1 cellular context compared by ENCODE assay signal in the genomic region with DNA sequence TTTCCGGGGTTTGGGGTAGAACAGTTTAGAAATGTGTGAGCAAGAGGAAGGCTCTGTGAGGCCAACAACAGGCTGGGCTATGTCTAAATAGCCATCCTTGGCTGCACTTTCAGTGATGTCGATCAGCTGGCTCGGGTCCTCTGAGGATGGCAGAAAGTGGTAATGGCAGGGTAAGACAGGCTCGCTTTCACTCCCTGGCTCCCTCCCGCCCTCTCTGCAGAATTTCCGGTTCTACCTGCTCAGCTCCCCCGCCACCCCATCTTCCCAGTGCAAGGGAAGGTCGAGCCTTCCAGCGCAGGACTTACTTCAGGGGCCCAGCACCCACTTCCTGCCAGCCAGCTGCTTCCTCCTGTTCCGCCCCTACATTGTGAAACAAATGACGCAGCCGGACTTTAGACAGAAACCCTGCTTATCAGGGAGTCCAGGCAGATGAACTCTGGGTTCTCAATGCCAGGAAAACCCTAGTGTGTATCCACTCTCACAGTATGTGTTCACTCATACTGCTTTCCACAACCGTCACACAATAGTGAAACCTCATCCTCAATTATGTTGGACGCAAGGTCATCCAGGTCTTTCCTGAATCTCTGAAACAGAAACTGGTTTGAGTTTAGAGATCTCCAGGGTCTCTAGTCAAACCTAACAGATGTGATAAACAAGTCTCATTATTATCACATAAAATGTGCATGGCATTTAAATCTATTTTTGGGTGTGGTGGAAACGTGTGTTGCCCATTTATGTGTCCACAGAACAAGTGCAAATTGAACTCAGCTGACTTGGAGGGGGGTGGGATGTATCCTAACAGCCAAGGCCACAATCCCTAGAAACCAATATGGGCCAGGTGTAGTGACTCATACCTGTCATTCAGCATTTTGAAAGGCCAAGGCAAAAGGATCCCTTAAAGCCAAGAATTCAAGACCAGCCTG.
A peak's percentile ranks its signal among the peaks of the same experiment; 100 is the strongest.
TF ChIP-seq lines count a peak whose summit lies in the region.

No MANE protein-coding gene starts in this region.

TF ChIP-seq in K562, 482 proteins besides CTCF, POLR2A, EP300 and RAD21 (continued from another document and continues in another):
- no peak for TF ChIP-seq ZNF507 (tag; conservative IDR thresholded peaks at IDR 0.05)
- TF ChIP-seq BMI1 (IDR thresholded peaks at IDR 0.05; ENCODE audit: low read length) = no peak
- no peak for TF ChIP-seq THRAP3 (IDR thresholded peaks at IDR 0.05; ENCODE audit: borderline replicate concordance)
- no peak for TF ChIP-seq MCM7 (IDR thresholded peaks at IDR 0.05)
- no peak for TF ChIP-seq RBM14 (IDR thresholded peaks at IDR 0.05; ENCODE audit: borderline replicate concordance, insufficient read depth, low read depth, low read length)
- no peak for TF ChIP-seq ZNF79 (CRISPR knock-in tag; IDR thresholded peaks at IDR 0.05; ENCODE audit: low read depth)
- TF ChIP-seq, protein P1, sequence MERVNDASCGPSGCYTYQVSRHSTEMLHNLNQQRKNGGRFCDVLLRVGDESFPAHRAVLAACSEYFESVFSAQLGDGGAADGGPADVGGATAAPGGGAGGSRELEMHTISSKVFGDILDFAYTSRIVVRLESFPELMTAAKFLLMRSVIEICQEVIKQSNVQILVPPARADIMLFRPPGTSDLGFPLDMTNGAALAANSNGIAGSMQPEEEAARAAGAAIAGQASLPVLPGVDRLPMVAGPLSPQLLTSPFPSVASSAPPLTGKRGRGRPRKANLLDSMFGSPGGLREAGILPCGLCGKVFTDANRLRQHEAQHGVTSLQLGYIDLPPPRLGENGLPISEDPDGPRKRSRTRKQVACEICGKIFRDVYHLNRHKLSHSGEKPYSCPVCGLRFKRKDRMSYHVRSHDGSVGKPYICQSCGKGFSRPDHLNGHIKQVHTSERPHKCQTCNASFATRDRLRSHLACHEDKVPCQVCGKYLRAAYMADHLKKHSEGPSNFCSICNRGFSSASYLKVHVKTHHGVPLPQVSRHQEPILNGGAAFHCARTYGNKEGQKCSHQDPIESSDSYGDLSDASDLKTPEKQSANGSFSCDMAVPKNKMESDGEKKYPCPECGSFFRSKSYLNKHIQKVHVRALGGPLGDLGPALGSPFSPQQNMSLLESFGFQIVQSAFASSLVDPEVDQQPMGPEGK (CRISPR knock-in tag; IDR thresholded peaks at IDR 0.05; ENCODE audit: borderline replicate concordance) = no peak
- TF ChIP-seq, protein P2, sequence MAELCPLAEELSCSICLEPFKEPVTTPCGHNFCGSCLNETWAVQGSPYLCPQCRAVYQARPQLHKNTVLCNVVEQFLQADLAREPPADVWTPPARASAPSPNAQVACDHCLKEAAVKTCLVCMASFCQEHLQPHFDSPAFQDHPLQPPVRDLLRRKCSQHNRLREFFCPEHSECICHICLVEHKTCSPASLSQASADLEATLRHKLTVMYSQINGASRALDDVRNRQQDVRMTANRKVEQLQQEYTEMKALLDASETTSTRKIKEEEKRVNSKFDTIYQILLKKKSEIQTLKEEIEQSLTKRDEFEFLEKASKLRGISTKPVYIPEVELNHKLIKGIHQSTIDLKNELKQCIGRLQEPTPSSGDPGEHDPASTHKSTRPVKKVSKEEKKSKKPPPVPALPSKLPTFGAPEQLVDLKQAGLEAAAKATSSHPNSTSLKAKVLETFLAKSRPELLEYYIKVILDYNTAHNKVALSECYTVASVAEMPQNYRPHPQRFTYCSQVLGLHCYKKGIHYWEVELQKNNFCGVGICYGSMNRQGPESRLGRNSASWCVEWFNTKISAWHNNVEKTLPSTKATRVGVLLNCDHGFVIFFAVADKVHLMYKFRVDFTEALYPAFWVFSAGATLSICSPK (IDR thresholded peaks at IDR 0.05; ENCODE audit: borderline replicate concordance) = no peak
- TF ChIP-seq, protein P3, sequence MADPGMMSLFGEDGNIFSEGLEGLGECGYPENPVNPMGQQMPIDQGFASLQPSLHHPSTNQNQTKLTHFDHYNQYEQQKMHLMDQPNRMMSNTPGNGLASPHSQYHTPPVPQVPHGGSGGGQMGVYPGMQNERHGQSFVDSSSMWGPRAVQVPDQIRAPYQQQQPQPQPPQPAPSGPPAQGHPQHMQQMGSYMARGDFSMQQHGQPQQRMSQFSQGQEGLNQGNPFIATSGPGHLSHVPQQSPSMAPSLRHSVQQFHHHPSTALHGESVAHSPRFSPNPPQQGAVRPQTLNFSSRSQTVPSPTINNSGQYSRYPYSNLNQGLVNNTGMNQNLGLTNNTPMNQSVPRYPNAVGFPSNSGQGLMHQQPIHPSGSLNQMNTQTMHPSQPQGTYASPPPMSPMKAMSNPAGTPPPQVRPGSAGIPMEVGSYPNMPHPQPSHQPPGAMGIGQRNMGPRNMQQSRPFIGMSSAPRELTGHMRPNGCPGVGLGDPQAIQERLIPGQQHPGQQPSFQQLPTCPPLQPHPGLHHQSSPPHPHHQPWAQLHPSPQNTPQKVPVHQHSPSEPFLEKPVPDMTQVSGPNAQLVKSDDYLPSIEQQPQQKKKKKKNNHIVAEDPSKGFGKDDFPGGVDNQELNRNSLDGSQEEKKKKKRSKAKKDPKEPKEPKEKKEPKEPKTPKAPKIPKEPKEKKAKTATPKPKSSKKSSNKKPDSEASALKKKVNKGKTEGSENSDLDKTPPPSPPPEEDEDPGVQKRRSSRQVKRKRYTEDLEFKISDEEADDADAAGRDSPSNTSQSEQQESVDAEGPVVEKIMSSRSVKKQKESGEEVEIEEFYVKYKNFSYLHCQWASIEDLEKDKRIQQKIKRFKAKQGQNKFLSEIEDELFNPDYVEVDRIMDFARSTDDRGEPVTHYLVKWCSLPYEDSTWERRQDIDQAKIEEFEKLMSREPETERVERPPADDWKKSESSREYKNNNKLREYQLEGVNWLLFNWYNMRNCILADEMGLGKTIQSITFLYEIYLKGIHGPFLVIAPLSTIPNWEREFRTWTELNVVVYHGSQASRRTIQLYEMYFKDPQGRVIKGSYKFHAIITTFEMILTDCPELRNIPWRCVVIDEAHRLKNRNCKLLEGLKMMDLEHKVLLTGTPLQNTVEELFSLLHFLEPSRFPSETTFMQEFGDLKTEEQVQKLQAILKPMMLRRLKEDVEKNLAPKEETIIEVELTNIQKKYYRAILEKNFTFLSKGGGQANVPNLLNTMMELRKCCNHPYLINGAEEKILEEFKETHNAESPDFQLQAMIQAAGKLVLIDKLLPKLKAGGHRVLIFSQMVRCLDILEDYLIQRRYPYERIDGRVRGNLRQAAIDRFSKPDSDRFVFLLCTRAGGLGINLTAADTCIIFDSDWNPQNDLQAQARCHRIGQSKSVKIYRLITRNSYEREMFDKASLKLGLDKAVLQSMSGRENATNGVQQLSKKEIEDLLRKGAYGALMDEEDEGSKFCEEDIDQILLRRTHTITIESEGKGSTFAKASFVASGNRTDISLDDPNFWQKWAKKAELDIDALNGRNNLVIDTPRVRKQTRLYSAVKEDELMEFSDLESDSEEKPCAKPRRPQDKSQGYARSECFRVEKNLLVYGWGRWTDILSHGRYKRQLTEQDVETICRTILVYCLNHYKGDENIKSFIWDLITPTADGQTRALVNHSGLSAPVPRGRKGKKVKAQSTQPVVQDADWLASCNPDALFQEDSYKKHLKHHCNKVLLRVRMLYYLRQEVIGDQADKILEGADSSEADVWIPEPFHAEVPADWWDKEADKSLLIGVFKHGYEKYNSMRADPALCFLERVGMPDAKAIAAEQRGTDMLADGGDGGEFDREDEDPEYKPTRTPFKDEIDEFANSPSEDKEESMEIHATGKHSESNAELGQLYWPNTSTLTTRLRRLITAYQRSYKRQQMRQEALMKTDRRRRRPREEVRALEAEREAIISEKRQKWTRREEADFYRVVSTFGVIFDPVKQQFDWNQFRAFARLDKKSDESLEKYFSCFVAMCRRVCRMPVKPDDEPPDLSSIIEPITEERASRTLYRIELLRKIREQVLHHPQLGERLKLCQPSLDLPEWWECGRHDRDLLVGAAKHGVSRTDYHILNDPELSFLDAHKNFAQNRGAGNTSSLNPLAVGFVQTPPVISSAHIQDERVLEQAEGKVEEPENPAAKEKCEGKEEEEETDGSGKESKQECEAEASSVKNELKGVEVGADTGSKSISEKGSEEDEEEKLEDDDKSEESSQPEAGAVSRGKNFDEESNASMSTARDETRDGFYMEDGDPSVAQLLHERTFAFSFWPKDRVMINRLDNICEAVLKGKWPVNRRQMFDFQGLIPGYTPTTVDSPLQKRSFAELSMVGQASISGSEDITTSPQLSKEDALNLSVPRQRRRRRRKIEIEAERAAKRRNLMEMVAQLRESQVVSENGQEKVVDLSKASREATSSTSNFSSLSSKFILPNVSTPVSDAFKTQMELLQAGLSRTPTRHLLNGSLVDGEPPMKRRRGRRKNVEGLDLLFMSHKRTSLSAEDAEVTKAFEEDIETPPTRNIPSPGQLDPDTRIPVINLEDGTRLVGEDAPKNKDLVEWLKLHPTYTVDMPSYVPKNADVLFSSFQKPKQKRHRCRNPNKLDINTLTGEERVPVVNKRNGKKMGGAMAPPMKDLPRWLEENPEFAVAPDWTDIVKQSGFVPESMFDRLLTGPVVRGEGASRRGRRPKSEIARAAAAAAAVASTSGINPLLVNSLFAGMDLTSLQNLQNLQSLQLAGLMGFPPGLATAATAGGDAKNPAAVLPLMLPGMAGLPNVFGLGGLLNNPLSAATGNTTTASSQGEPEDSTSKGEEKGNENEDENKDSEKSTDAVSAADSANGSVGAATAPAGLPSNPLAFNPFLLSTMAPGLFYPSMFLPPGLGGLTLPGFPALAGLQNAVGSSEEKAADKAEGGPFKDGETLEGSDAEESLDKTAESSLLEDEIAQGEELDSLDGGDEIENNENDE (IDR thresholded peaks at IDR 0.05; ENCODE audit: low read depth, low read length) = no peak
- no peak for TF ChIP-seq TAF7 (tag; IDR thresholded peaks at IDR 0.05)
- TF ChIP-seq, protein P4, sequence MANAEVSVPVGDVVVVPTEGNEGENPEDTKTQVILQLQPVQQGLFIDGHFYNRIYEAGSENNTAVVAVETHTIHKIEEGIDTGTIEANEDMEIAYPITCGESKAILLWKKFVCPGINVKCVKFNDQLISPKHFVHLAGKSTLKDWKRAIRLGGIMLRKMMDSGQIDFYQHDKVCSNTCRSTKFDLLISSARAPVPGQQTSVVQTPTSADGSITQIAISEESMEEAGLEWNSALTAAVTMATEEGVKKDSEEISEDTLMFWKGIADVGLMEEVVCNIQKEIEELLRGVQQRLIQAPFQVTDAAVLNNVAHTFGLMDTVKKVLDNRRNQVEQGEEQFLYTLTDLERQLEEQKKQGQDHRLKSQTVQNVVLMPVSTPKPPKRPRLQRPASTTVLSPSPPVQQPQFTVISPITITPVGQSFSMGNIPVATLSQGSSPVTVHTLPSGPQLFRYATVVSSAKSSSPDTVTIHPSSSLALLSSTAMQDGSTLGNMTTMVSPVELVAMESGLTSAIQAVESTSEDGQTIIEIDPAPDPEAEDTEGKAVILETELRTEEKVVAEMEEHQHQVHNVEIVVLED (CRISPR knock-in tag; IDR thresholded peaks at IDR 0.05) = peak; percentile 41; the same call in 1 of the 2 replicates
- no peak for TF ChIP-seq FIP1L1 (IDR thresholded peaks at IDR 0.05; ENCODE audit: low read depth, low read length, poor library complexity, severe bottlenecking)
- TF ChIP-seq, protein P5, sequence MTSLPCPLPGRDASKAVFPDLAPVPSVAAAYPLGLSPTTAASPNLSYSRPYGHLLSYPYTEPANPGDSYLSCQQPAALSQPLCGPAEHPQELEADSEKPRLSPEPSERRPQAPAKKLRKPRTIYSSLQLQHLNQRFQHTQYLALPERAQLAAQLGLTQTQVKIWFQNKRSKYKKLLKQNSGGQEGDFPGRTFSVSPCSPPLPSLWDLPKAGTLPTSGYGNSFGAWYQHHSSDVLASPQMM (CRISPR knock-in tag; IDR thresholded peaks at IDR 0.05) = no peak
- TF ChIP-seq ZNF253 (CRISPR knock-in tag; conservative IDR thresholded peaks at IDR 0.05) = no peak
- no peak for TF ChIP-seq ZNF707 (CRISPR knock-in tag; conservative IDR thresholded peaks at IDR 0.05)
- no peak for TF ChIP-seq RBM15 (IDR thresholded peaks at IDR 0.05; ENCODE audit: insufficient read depth, low read length)
- no peak for TF ChIP-seq RBM34 (IDR thresholded peaks at IDR 0.05; ENCODE audit: borderline replicate concordance, insufficient read depth, low read length)
- no peak for TF ChIP-seq TSC22D4 (tag; IDR thresholded peaks at IDR 0.05)
- TF ChIP-seq, protein P6, sequence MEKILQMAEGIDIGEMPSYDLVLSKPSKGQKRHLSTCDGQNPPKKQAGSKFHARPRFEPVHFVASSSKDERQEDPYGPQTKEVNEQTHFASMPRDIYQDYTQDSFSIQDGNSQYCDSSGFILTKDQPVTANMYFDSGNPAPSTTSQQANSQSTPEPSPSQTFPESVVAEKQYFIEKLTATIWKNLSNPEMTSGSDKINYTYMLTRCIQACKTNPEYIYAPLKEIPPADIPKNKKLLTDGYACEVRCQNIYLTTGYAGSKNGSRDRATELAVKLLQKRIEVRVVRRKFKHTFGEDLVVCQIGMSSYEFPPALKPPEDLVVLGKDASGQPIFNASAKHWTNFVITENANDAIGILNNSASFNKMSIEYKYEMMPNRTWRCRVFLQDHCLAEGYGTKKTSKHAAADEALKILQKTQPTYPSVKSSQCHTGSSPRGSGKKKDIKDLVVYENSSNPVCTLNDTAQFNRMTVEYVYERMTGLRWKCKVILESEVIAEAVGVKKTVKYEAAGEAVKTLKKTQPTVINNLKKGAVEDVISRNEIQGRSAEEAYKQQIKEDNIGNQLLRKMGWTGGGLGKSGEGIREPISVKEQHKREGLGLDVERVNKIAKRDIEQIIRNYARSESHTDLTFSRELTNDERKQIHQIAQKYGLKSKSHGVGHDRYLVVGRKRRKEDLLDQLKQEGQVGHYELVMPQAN (IDR thresholded peaks at IDR 0.05; ENCODE audit: borderline replicate concordance) = no peak
- TF ChIP-seq ARID1B (IDR thresholded peaks at IDR 0.05) = peak; percentile 96
- no peak for TF ChIP-seq CREBBP (IDR thresholded peaks at IDR 0.05; ENCODE audit: low read depth, low read length)
- TF ChIP-seq TAF15 (IDR thresholded peaks at IDR 0.05; ENCODE audit: low read depth, low read length) = no peak
- TF ChIP-seq HDGF (IDR thresholded peaks at IDR 0.05) = no peak
- no peak for TF ChIP-seq HCFC1 (IDR thresholded peaks at IDR 0.05; ENCODE audit: low read depth, low read length)
- TF ChIP-seq POLR2AphosphoS5 (IDR thresholded peaks at IDR 0.05; ENCODE audit: control insufficient read depth, insufficient read depth, low read depth, low read length) = peak; percentile 95
- TF ChIP-seq FOXM1 (IDR thresholded peaks at IDR 0.05; ENCODE audit: low read depth) = peak; percentile 41; the same call in 1 of the 2 replicates
- TF ChIP-seq FOXM1 (CRISPR knock-in tag; IDR thresholded peaks at IDR 0.05; ENCODE audit: low read depth) = 0 out of 2 replicates have a peak, but pooled peaks have one; percentile 26
- TF ChIP-seq PHB2 (IDR thresholded peaks at IDR 0.05; ENCODE audit: low read depth) = no peak
- TF ChIP-seq, protein P7, sequence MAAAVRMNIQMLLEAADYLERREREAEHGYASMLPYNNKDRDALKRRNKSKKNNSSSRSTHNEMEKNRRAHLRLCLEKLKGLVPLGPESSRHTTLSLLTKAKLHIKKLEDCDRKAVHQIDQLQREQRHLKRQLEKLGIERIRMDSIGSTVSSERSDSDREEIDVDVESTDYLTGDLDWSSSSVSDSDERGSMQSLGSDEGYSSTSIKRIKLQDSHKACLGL (CRISPR knock-in tag; IDR thresholded peaks at IDR 0.05; ENCODE audit: borderline replicate concordance, poor library complexity, severe bottlenecking) = no peak
- no peak for TF ChIP-seq ZNF212 (CRISPR knock-in tag; IDR thresholded peaks at IDR 0.05)
- no peak for TF ChIP-seq GTF2E2 (tag; IDR thresholded peaks at IDR 0.05)
- TF ChIP-seq ADNP (tag; IDR thresholded peaks at IDR 0.05) = no peak
- TF ChIP-seq L3MBTL2 (IDR thresholded peaks at IDR 0.05) = peak; percentile 53; the same call in 1 of the 2 replicates
- TF ChIP-seq FOS (IDR thresholded peaks at IDR 0.05; ENCODE audit: extremely low read depth, insufficient read length) = no peak
- TF ChIP-seq POLR3G (IDR thresholded peaks at IDR 0.05; ENCODE audit: extremely low read depth, insufficient read length, insufficient replicate concordance) = no peak
- TF ChIP-seq CBFA2T3 (IDR thresholded peaks at IDR 0.05) = peak; percentile 96
- no peak for TF ChIP-seq TGIF2 (CRISPR knock-in tag; IDR thresholded peaks at IDR 0.05)
- no peak for TF ChIP-seq ZNF140 (CRISPR knock-in tag; IDR thresholded peaks at IDR 0.05)
- no peak for TF ChIP-seq PHTF2 (CRISPR knock-in tag; IDR thresholded peaks at IDR 0.05)
